In the genomic region with DNA sequence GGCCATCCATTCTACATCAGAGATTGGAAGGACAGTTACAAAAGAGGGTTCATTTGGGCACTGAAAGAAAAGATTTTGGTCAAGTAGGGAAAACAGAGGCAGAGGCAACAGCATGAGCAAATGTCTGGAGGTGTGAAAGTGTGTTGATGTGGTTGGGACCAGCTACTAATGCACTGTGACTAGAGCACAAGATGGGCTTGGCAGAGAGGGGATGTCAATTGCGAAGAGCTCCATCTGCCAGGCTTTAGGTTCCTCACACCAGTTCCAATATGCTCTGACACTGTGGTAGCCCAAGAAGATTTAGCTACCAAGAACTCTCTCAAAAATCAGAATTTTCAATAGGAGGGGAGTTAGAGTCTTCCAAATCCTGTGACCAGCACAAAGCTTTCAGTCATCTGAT, we compare ENCODE assay signal across 14 cellular contexts. TPM values are rescaled to one million over a fixed set of nuclear protein-coding genes. Genes with fewer than 3 reads are reported as not detected.
DNase-seq lines count a peak whose midpoint lies in the region; ATAC-seq and TF ChIP-seq lines count a peak whose summit lies in the region.
"Had no signal": no experiment of that assay in that cellular context is flagged by ENCODE, and none has a peak within 500 bp of the region (broad histone marks: within the 10 kb centered on the region; RNA-seq: fewer than 3 reads in every experiment).

No MANE protein-coding gene starts in this region.

- H3K4me3 Mint-ChIP-seq in chondrocyte (ENCODE audit: unreplicated experiment): no peak overlapping the region
- H3K4me3 Mint-ChIP-seq: activated CD4-positive, alpha-beta memory T cell treated with anti-CD3 and anti-CD28 coated beads for 36 hours had no signal

- no peak overlapping the region for H2AFZ ChIP-seq in osteoblast (ENCODE audit: low read length)

- H3K9me3 ChIP-seq in BLaER1 treated with 17β-estradiol and CSF1 and Interleukin-3, amounts not matched to agents 10 nM and 100 nM (replicated peaks in 1 of 11): no peaks in the 10 kb centered on the region
- H3K9me3 ChIP-seq in KOPT-K1 (ENCODE audit: insufficient read depth, low read length, poor library complexity, severe bottlenecking): no peaks in the 10 kb centered on the region
- H3K9me3 ChIP-seq in osteoblast (ENCODE audit: low read depth, low read length): no peaks in the 10 kb centered on the region
- H3K9me3 ChIP-seq: SJCRH30, thyroid gland had no signal

- H3K36me3 ChIP-seq in BLaER1 treated with 17β-estradiol and CSF1 and Interleukin-3, amounts not matched to agents 10 nM and 100 nM: peaks cover 46 to 96% (median 70%) of the 10 kb centered on the region in 11 experiments
- no peaks in the 10 kb centered on the region for H3K36me3 ChIP-seq in KOPT-K1 (ENCODE audit: insufficient read depth, low read length)
- peaks cover 70% of the 10 kb centered on the region for H3K36me3 ChIP-seq in osteoblast (ENCODE audit: insufficient read depth, low read length)

- peak overlapping the region in 4 of 11 experiments; percentile 80 to 99 (median 89); a peak in 7 of 22 replicates for H3K27ac ChIP-seq in BLaER1 treated with 17β-estradiol and CSF1 and Interleukin-3, amounts not matched to agents 10 nM and 100 nM
- H3K27ac ChIP-seq in KOPT-K1 (ENCODE audit: low read depth, low read length, poor library complexity, severe bottlenecking) (peak overlapping the region; percentile 82), osteoblast (ENCODE audit: low read depth, low read length) (peak overlapping the region; percentile 64)
- H3K27ac ChIP-seq: SJCRH30 had no signal

- H3K79me2 ChIP-seq in osteoblast (ENCODE audit: insufficient read depth, low read length): peaks cover 16% of the 10 kb centered on the region

- no peak for ATAC-seq in GM19397 (IDR thresholded peaks at IDR 0.05; ENCODE audit: unreplicated experiment)

- peaks cover 0 to 42% (median 16%) of the 10 kb centered on the region in 11 experiments; a peak in 10 of 22 replicates for H4K20me1 ChIP-seq in BLaER1 treated with 17β-estradiol and CSF1 and Interleukin-3, amounts not matched to agents 10 nM and 100 nM
- no peaks in the 10 kb centered on the region for H4K20me1 ChIP-seq in osteoblast (ENCODE audit: insufficient read depth, low read length)

- H3K27me3 ChIP-seq in BLaER1 treated with 17β-estradiol and CSF1 and Interleukin-3, amounts not matched to agents 10 nM and 100 nM: no peaks in the 10 kb centered on the region
- H3K27me3 ChIP-seq in osteoblast (ENCODE audit: insufficient read depth, low read length): no peaks in the 10 kb centered on the region
- H3K27me3 ChIP-seq: SJCRH30, thyroid gland had no signal

- no peak overlapping the region for H3K9ac ChIP-seq in BLaER1 treated with 17β-estradiol and CSF1 and Interleukin-3, amounts not matched to agents 10 nM and 100 nM

- no peak for TF ChIP-seq CTCF in chondrocyte (IDR thresholded peaks at IDR 0.05)
- TF ChIP-seq CTCF in osteoblast (IDR thresholded peaks at IDR 0.05; ENCODE audit: extremely low read depth, low read depth, low read length): no peak

- H3K4me2 ChIP-seq in BLaER1 treated with 17β-estradiol and CSF1 and Interleukin-3, amounts not matched to agents 10 nM and 100 nM: peak overlapping the region in 7 of 11 experiments; percentile 2 to 95 (median 92); a peak in 13 of 22 replicates
- no peak overlapping the region for H3K4me2 ChIP-seq in osteoblast (ENCODE audit: insufficient read depth, low read length)

- H3K4me3 ChIP-seq in BLaER1 treated with 17β-estradiol and CSF1 and Interleukin-3, amounts not matched to agents 10 nM and 100 nM: no peak overlapping the region
- no peak overlapping the region for H3K4me3 ChIP-seq in osteoblast (ENCODE audit: insufficient read depth, low read length)
- H3K4me3 ChIP-seq: SJCRH30, thyroid gland had no signal

- H3K4me1 ChIP-seq in BLaER1 treated with 17β-estradiol and CSF1 and Interleukin-3, amounts not matched to agents 10 nM and 100 nM: peaks cover 65 to 89% (median 75%) of the 10 kb centered on the region in 10 experiments
- H3K4me1 ChIP-seq in osteoblast (ENCODE audit: insufficient read depth, low read length): peaks cover 27% of the 10 kb centered on the region

- peaks cover 39% of the 10 kb centered on the region for H3K36me3 Mint-ChIP-seq in chondrocyte (ENCODE audit: low read depth)

- peak overlapping the region; percentile 75 for H3K27ac Mint-ChIP-seq in chondrocyte (ENCODE audit: unreplicated experiment)
- H3K27ac Mint-ChIP-seq: activated CD4-positive, alpha-beta memory T cell treated with anti-CD3 and anti-CD28 coated beads for 36 hours had no signal

- no peaks in the 10 kb centered on the region for H3K9me3 Mint-ChIP-seq in chondrocyte (ENCODE audit: low read depth)
- H3K9me3 Mint-ChIP-seq: activated CD4-positive, alpha-beta memory T cell treated with anti-CD3 and anti-CD28 coated beads for 36 hours had no signal

- H3K4me1 Mint-ChIP-seq in chondrocyte (ENCODE audit: low read depth): peaks cover 72% of the 10 kb centered on the region

- DNase-seq in chondrocyte (ENCODE audit: low spot score): no peak
- DNase-seq in osteoblast (ENCODE audit: insufficient read length, low spot score, missing footprints): no peak
- DNase-seq in NCI-H1930 (lab: John Stamatoyannopoulos, UW): no peak
- no peak for DNase-seq in central memory CD4-positive, alpha-beta T cell
- DNase-seq in activated T-cell treated with anti-CD3 and anti-CD28 coated beads, Interleukin-2, amount 50 U/mL, for 1 hour: no peak
- DNase-seq: activated CD4-positive, alpha-beta memory T cell treated with anti-CD3 and anti-CD28 coated beads for 36 hours; dermis blood vessel endothelial cell; hypothalamus; MV-4-11; SJCRH30; thyroid gland had no signal

- H3K27me3 Mint-ChIP-seq in chondrocyte (ENCODE audit: low read depth): no peaks in the 10 kb centered on the region
- H3K27me3 Mint-ChIP-seq: activated CD4-positive, alpha-beta memory T cell treated with anti-CD3 and anti-CD28 coated beads for 36 hours had no signal

RNA-seq across cellular contexts. Expression of a gene that starts 42.1 kb away (rescaled TPM):
- total RNA-seq in chondrocyte: 29.3 to 51.5 TPM (median 29.9 TPM) in 3 replicates
- total RNA-seq in osteoblast: 23.6 and 23.9 TPM in 2 replicates
